In genomic region chr12:82725741-82726140, GRCh38 we compare ENCODE assay signal across 7 cellular contexts. TPM values are rescaled to one million over a fixed set of nuclear protein-coding genes. Genes with fewer than 3 reads are reported as not detected.
"Had no signal": no experiment of that assay in that cellular context is flagged by ENCODE, and none has a peak within 500 bp of the region (broad histone marks: within the 10 kb centered on the region; RNA-seq: fewer than 3 reads in every experiment).

No MANE protein-coding gene starts in this region.

- H3K27ac ChIP-seq: HL-60 had no signal

- DNase-seq: IMR-90, KBM-7, KG1 had no signal

- ATAC-seq: HepG2, K562 had no signal

- H3K4me3 ChIP-seq: K562 had no signal

- H3K27ac Mint-ChIP-seq: IgD-negative memory B cell had no signal

- H3K4me3 Mint-ChIP-seq: IgD-negative memory B cell had no signal

- H3K27me3 Mint-ChIP-seq: IgD-negative memory B cell had no signal

RNA-seq across cellular contexts. Expression of gene TMTC2, which starts 39.0 kb away (rescaled TPM):
- polyA plus RNA-seq: IgD-negative memory B cell had no signal
